Comparison of ENCODE assay signal across 1 cellular context in the genomic region with DNA sequence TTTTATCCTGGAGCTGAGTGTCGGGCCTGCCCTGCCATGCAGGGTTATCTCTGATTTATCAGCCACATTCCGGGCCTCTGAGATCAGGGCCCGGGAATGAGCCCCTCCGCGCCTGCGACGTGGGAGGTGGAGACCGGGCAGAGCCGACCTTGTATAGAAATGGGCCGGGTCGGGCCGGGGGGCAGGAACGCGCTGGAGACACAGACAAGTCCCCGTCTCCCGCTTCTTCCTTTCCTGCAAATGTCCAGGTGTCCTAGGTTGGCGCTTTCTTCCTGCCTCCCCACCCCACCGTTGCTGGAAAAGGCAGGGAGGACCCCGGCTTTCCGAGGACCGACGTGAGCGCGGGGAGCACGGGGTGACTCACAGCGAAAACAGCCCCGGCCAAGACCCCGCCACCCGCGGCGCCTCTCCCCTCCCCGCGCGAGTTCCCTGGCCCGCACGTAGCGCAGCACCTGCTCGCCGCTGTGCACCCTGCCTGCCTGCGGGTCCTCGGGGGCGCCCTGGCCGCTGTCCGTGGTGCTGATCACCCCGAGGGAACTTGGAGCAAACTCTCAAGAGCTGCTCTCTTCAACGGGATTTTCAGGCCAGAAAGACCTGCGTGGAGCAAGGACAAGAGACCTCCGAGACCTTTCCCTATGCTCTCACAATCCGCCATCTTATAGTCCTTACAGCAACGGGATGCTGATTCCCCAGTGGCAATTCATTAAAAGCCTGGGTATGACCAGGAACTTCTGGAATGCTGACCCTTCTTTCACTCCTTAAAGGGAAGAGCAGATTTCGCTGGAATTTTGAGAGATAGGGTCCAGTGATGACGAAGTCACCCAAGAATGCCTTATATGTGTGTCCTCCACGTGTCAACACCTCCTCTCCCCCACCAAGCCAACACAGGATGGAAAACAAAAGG.
TF ChIP-seq lines count a peak whose summit lies in the region.

No MANE protein-coding gene starts in this region.

TF ChIP-seq in K562, 482 proteins besides CTCF, POLR2A, EP300 and RAD21 (continued from another document and continues in another):
- no peak for TF ChIP-seq ELF4 (CRISPR knock-in tag; IDR thresholded peaks at IDR 0.05)
- TF ChIP-seq, protein P1, sequence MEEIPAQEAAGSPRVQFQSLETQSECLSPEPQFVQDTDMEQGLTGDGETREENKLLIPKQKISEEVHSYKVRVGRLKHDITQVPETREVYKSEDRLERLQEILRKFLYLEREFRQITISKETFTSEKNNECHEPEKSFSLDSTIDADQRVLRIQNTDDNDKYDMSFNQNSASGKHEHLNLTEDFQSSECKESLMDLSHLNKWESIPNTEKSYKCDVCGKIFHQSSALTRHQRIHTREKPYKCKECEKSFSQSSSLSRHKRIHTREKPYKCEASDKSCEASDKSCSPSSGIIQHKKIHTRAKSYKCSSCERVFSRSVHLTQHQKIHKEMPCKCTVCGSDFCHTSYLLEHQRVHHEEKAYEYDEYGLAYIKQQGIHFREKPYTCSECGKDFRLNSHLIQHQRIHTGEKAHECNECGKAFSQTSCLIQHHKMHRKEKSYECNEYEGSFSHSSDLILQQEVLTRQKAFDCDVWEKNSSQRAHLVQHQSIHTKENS (CRISPR knock-in tag; IDR thresholded peaks at IDR 0.05), result no peak
- peak; percentile 56; the same call in 1 of the 2 replicates for TF ChIP-seq BHLHE40 (IDR thresholded peaks at IDR 0.05; ENCODE audit: low read length)
- peak; percentile 60 for TF ChIP-seq SMAD4 (CRISPR knock-in tag; conservative IDR thresholded peaks at IDR 0.05)
- no peak for TF ChIP-seq ZZZ3 (IDR thresholded peaks at IDR 0.05)
- TF ChIP-seq, protein P2, sequence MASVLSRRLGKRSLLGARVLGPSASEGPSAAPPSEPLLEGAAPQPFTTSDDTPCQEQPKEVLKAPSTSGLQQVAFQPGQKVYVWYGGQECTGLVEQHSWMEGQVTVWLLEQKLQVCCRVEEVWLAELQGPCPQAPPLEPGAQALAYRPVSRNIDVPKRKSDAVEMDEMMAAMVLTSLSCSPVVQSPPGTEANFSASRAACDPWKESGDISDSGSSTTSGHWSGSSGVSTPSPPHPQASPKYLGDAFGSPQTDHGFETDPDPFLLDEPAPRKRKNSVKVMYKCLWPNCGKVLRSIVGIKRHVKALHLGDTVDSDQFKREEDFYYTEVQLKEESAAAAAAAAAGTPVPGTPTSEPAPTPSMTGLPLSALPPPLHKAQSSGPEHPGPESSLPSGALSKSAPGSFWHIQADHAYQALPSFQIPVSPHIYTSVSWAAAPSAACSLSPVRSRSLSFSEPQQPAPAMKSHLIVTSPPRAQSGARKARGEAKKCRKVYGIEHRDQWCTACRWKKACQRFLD (CRISPR knock-in tag; IDR thresholded peaks at IDR 0.05), result peak; percentile 44; the same call in 1 of the 2 replicates
- TF ChIP-seq ETV6 (IDR thresholded peaks at IDR 0.05; ENCODE audit: borderline replicate concordance in 1 of 2, low read depth in 2 of 2, low read length in 1 of 2), result no peak
- 0 out of 2 replicates have a peak, but pooled peaks have one; percentile 88 for TF ChIP-seq ETV6 (CRISPR knock-in tag; IDR thresholded peaks at IDR 0.05; ENCODE audit: borderline replicate concordance)
- 0 out of 2 replicates have a peak, but pooled peaks have one; percentile 14 for TF ChIP-seq ZKSCAN1 (IDR thresholded peaks at IDR 0.05; ENCODE audit: low read depth, low read length)
- no peak for TF ChIP-seq PHB (CRISPR knock-in tag; IDR thresholded peaks at IDR 0.05)
- TF ChIP-seq, protein P3, sequence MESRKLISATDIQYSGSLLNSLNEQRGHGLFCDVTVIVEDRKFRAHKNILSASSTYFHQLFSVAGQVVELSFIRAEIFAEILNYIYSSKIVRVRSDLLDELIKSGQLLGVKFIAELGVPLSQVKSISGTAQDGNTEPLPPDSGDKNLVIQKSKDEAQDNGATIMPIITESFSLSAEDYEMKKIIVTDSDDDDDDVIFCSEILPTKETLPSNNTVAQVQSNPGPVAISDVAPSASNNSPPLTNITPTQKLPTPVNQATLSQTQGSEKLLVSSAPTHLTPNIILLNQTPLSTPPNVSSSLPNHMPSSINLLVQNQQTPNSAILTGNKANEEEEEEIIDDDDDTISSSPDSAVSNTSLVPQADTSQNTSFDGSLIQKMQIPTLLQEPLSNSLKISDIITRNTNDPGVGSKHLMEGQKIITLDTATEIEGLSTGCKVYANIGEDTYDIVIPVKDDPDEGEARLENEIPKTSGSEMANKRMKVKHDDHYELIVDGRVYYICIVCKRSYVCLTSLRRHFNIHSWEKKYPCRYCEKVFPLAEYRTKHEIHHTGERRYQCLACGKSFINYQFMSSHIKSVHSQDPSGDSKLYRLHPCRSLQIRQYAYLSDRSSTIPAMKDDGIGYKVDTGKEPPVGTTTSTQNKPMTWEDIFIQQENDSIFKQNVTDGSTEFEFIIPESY (CRISPR knock-in tag; IDR thresholded peaks at IDR 0.05), result peak; percentile 70
- TF ChIP-seq KDM5B (IDR thresholded peaks at IDR 0.05; ENCODE audit: insufficient replicate concordance, low read depth, low read length), result no peak
- TF ChIP-seq, protein P4, sequence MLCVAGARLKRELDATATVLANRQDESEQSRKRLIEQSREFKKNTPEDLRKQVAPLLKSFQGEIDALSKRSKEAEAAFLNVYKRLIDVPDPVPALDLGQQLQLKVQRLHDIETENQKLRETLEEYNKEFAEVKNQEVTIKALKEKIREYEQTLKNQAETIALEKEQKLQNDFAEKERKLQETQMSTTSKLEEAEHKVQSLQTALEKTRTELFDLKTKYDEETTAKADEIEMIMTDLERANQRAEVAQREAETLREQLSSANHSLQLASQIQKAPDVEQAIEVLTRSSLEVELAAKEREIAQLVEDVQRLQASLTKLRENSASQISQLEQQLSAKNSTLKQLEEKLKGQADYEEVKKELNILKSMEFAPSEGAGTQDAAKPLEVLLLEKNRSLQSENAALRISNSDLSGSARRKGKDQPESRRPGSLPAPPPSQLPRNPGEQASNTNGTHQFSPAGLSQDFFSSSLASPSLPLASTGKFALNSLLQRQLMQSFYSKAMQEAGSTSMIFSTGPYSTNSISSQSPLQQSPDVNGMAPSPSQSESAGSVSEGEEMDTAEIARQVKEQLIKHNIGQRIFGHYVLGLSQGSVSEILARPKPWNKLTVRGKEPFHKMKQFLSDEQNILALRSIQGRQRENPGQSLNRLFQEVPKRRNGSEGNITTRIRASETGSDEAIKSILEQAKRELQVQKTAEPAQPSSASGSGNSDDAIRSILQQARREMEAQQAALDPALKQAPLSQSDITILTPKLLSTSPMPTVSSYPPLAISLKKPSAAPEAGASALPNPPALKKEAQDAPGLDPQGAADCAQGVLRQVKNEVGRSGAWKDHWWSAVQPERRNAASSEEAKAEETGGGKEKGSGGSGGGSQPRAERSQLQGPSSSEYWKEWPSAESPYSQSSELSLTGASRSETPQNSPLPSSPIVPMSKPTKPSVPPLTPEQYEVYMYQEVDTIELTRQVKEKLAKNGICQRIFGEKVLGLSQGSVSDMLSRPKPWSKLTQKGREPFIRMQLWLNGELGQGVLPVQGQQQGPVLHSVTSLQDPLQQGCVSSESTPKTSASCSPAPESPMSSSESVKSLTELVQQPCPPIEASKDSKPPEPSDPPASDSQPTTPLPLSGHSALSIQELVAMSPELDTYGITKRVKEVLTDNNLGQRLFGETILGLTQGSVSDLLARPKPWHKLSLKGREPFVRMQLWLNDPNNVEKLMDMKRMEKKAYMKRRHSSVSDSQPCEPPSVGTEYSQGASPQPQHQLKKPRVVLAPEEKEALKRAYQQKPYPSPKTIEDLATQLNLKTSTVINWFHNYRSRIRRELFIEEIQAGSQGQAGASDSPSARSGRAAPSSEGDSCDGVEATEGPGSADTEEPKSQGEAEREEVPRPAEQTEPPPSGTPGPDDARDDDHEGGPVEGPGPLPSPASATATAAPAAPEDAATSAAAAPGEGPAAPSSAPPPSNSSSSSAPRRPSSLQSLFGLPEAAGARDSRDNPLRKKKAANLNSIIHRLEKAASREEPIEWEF (CRISPR knock-in tag; IDR thresholded peaks at IDR 0.05), result no peak
- peak; percentile 82; the same call in 1 of the 2 replicates for TF ChIP-seq ZNF224 (CRISPR knock-in tag; IDR thresholded peaks at IDR 0.05)
- TF ChIP-seq MTF1 (CRISPR knock-in tag; IDR thresholded peaks at IDR 0.05; ENCODE audit: borderline replicate concordance), result peak; percentile 31; the same call in 1 of the 2 replicates
- no peak for TF ChIP-seq CEBPG (CRISPR knock-in tag; IDR thresholded peaks at IDR 0.05)
- TF ChIP-seq CEBPG (tag; conservative IDR thresholded peaks at IDR 0.05 in 1 of 2, IDR thresholded peaks at IDR 0.05 in 1 of 2), result no peak
- TF ChIP-seq ZFP30 (CRISPR knock-in tag; IDR thresholded peaks at IDR 0.05; ENCODE audit: borderline replicate concordance), result no peak
- peak in 1 of 2 experiments; percentile 84; a peak in 2 of 4 replicates for TF ChIP-seq HDAC1 (IDR thresholded peaks at IDR 0.05)
- TF ChIP-seq, protein P5, sequence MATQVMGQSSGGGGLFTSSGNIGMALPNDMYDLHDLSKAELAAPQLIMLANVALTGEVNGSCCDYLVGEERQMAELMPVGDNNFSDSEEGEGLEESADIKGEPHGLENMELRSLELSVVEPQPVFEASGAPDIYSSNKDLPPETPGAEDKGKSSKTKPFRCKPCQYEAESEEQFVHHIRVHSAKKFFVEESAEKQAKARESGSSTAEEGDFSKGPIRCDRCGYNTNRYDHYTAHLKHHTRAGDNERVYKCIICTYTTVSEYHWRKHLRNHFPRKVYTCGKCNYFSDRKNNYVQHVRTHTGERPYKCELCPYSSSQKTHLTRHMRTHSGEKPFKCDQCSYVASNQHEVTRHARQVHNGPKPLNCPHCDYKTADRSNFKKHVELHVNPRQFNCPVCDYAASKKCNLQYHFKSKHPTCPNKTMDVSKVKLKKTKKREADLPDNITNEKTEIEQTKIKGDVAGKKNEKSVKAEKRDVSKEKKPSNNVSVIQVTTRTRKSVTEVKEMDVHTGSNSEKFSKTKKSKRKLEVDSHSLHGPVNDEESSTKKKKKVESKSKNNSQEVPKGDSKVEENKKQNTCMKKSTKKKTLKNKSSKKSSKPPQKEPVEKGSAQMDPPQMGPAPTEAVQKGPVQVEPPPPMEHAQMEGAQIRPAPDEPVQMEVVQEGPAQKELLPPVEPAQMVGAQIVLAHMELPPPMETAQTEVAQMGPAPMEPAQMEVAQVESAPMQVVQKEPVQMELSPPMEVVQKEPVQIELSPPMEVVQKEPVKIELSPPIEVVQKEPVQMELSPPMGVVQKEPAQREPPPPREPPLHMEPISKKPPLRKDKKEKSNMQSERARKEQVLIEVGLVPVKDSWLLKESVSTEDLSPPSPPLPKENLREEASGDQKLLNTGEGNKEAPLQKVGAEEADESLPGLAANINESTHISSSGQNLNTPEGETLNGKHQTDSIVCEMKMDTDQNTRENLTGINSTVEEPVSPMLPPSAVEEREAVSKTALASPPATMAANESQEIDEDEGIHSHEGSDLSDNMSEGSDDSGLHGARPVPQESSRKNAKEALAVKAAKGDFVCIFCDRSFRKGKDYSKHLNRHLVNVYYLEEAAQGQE (CRISPR knock-in tag; IDR thresholded peaks at IDR 0.05; ENCODE audit: low read depth), result peak; percentile 99
- TF ChIP-seq, protein P6, sequence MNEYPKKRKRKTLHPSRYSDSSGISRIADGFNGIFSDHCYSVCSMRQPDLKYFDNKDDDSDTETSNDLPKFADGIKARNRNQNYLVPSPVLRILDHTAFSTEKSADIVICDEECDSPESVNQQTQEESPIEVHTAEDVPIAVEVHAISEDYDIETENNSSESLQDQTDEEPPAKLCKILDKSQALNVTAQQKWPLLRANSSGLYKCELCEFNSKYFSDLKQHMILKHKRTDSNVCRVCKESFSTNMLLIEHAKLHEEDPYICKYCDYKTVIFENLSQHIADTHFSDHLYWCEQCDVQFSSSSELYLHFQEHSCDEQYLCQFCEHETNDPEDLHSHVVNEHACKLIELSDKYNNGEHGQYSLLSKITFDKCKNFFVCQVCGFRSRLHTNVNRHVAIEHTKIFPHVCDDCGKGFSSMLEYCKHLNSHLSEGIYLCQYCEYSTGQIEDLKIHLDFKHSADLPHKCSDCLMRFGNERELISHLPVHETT (CRISPR knock-in tag; conservative IDR thresholded peaks at IDR 0.05 in 1 of 2, IDR thresholded peaks at IDR 0.05 in 1 of 2), result 0 out of 4 replicates have a peak, but pooled peaks of 1 of the 2 experiments have one; percentile 76
- TF ChIP-seq, protein P7, sequence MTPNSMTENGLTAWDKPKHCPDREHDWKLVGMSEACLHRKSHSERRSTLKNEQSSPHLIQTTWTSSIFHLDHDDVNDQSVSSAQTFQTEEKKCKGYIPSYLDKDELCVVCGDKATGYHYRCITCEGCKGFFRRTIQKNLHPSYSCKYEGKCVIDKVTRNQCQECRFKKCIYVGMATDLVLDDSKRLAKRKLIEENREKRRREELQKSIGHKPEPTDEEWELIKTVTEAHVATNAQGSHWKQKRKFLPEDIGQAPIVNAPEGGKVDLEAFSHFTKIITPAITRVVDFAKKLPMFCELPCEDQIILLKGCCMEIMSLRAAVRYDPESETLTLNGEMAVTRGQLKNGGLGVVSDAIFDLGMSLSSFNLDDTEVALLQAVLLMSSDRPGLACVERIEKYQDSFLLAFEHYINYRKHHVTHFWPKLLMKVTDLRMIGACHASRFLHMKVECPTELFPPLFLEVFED (CRISPR knock-in tag; conservative IDR thresholded peaks at IDR 0.05), result no peak
- peak; percentile 83; the same call in 1 of the 2 replicates for TF ChIP-seq ZBTB1 (CRISPR knock-in tag; IDR thresholded peaks at IDR 0.05; ENCODE audit: borderline replicate concordance, low read depth)
- TF ChIP-seq ZNF583 (CRISPR knock-in tag; IDR thresholded peaks at IDR 0.05), result no peak
- TF ChIP-seq ESRRA (IDR thresholded peaks at IDR 0.05; ENCODE audit: borderline replicate concordance, low read depth), result no peak
- TF ChIP-seq, protein P8, sequence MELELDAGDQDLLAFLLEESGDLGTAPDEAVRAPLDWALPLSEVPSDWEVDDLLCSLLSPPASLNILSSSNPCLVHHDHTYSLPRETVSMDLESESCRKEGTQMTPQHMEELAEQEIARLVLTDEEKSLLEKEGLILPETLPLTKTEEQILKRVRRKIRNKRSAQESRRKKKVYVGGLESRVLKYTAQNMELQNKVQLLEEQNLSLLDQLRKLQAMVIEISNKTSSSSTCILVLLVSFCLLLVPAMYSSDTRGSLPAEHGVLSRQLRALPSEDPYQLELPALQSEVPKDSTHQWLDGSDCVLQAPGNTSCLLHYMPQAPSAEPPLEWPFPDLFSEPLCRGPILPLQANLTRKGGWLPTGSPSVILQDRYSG (tag; conservative IDR thresholded peaks at IDR 0.05; ENCODE audit: low read depth), result peak; percentile 60; the same call in 1 of the 2 replicates
- TF ChIP-seq, protein P9, sequence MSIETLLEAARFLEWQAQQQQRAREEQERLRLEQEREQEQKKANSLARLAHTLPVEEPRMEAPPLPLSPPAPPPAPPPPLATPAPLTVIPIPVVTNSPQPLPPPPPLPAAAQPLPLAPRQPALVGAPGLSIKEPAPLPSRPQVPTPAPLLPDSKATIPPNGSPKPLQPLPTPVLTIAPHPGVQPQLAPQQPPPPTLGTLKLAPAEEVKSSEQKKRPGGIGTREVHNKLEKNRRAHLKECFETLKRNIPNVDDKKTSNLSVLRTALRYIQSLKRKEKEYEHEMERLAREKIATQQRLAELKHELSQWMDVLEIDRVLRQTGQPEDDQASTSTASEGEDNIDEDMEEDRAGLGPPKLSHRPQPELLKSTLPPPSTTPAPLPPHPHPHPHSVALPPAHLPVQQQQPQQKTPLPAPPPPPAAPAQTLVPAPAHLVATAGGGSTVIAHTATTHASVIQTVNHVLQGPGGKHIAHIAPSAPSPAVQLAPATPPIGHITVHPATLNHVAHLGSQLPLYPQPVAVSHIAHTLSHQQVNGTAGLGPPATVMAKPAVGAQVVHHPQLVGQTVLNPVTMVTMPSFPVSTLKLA (conservative IDR thresholded peaks at IDR 0.05), result peak in 1 of 2 experiments; percentile 81; a peak in 2 of 4 replicates
- TF ChIP-seq, protein P10, sequence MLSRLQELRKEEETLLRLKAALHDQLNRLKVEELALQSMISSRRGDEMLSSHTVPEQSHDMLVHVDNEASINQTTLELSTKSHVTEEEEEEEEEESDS (CRISPR knock-in tag; IDR thresholded peaks at IDR 0.05), result no peak
- TF ChIP-seq SMC3 (conservative IDR thresholded peaks at IDR 0.05; ENCODE audit: insufficient read depth, low read depth, low read length), result peak; percentile 25; the same call in 1 of the 2 replicates
